In the genomic region with DNA sequence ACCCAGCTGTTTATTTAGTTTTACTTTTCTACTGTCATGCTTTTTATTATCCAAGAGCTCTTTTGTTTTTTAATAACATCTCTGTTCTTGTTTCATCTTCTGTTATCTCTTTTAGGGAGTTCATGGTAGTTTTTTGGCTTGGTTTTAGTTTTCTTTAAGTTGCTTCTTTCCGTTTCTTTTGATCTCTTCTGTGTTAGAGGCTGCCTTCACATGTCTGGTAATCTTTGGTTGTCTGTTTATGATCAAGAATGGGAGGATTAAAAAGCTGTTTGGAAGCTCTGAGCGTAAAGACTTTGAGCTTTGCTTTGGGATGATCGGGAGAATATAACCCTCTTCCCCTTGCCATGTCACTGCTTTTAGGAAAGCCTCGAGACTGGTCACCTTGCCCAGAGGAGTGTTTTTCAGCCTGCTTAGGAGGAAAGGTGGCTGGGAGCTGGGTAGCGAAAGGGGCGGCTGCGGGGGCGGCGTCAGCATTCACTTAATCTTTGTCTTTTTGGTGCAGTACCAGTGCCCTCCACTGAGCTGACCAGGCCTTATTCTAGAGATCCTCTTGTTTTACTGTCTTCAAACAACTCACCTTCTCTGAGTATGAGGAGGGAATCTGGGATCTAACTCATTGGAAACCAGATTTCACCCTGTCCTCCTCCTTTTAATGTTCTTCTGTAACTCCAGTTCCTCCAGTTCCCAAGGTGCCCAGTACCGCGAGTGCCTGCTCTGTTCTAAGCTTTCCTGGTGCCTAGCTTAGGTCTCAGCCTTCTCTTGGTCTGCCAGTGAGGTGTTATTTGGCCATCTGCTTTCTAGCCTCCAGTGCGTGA, we compare ENCODE assay signal across 7 cellular contexts. TPM values are rescaled to one million over a fixed set of nuclear protein-coding genes. Genes with fewer than 3 reads are reported as not detected.
A peak's percentile ranks its signal among the peaks of the same experiment; 100 is the strongest.
DNase-seq lines count a peak whose midpoint lies in the region; ATAC-seq and TF ChIP-seq lines count a peak whose summit lies in the region.

No MANE protein-coding gene starts in this region.

- H3K4ac ChIP-seq in H9 (ENCODE audit: low read depth, low read length) = no peak overlapping the region

- no peak overlapping the region for H3K14ac ChIP-seq in H9 (ENCODE audit: insufficient read depth, low read length)

- H2BK20ac ChIP-seq in H9 (ENCODE audit: low read depth, low read length, poor library complexity, severe bottlenecking) = no peak overlapping the region

- no peak overlapping the region for H3T11ph ChIP-seq in H9 (ENCODE audit: low read length)

- H3K27ac Mint-ChIP-seq in H9 = peak overlapping the region; percentile 30 to 85 (median 78); a peak in 5 of 7 replicates

- H4K20me1 ChIP-seq in H9 (ENCODE audit: control insufficient read depth, insufficient read depth, insufficient read length) = peaks cover 4% of the 10 kb centered on the region

- H3K4me3 Mint-ChIP-seq in H9 = no peak overlapping the region; a peak in 1 of 5 replicates

- peaks cover 12% of the 10 kb centered on the region in 2 experiments for H3K4me1 Mint-ChIP-seq in H9

- no peak overlapping the region for H3K4me2 ChIP-seq in H9 (ENCODE audit: insufficient read depth, insufficient read length, low read length)

- H3K4me1 ChIP-seq in H9 (ENCODE audit: insufficient read depth, low read length) = no peaks in the 10 kb centered on the region

- H2BK15ac ChIP-seq in H9 (ENCODE audit: low read depth, low read length) = no peak overlapping the region

- no peak overlapping the region for H3K18ac ChIP-seq in H9 (ENCODE audit: insufficient read length, low read depth, low read length)

- no peak overlapping the region for H3K27ac ChIP-seq in H9 (ENCODE audit: insufficient read length, low read depth, low read length)

- H3K79me2 ChIP-seq in H9 (ENCODE audit: insufficient read depth, low read length) = no peaks in the 10 kb centered on the region; the same call in 1 of the 2 replicates

- DNase-seq in H9 (peak; percentile 85), T-helper 2 cell (peak; percentile 36 to 73 (median 58)), amniotic stem cell (lab: John Stamatoyannopoulos, UW) (peak; percentile 35), kidney tubule cell (ENCODE audit: low spot score) (peak; percentile 46), DMS153 treated with DMSO at 0.1 percent for 48 hours (lab: John Stamatoyannopoulos, UW; ENCODE audit: unreplicated experiment) (no peak)
- peak; percentile 26 to 55 (median 45) for DNase-seq in stimulated activated CD4-positive, alpha-beta T cell treated with anti-CD3 and anti-CD28 coated beads, TNF-alpha, amount 100 ng/mL, for 1 hour (ENCODE audit: low read depth in 3 of 3, low spot score in 1 of 3)

- no peak overlapping the region for H2BK5ac ChIP-seq in H9 (ENCODE audit: insufficient read length, low read length)

- H3K27me3 Mint-ChIP-seq in H9 (ENCODE audit: low read depth) = no peaks in the 10 kb centered on the region

- H2BK120ac ChIP-seq in H9 (ENCODE audit: low read depth, low read length, poor library complexity, severe bottlenecking) = no peak overlapping the region

- no peaks in the 10 kb centered on the region for H3K27me3 ChIP-seq in H9 (ENCODE audit: insufficient read depth, low read length)

- H3K23me2 ChIP-seq in H9 (ENCODE audit: insufficient read length, low read depth, low read length, poor library complexity, severe bottlenecking) = no peaks in the 10 kb centered on the region

- H4K5ac ChIP-seq in H9 (ENCODE audit: insufficient read length, low read depth, low read length) = no peak overlapping the region

- no peak for ATAC-seq in HG02885 (IDR thresholded peaks at IDR 0.05; ENCODE audit: poor library complexity, unreplicated experiment)

- WGBS in H9 (ENCODE audit: extremely low coverage, insufficient read length, low lambda C conversion rate) = no CpG with 5 or more reads among the region's 12 CpGs

- TF ChIP-seq CTCF in H9 (conservative IDR thresholded peaks at IDR 0.05) = peak; percentile 65

- no peak overlapping the region for H2BK12ac ChIP-seq in H9 (ENCODE audit: insufficient read length, low read depth, low read length)

- peaks cover 4% of the 10 kb centered on the region for H3K79me1 ChIP-seq in H9 (ENCODE audit: insufficient read depth, low read depth, low read length, poor library complexity, severe bottlenecking)

- no peak overlapping the region for H4K91ac ChIP-seq in H9 (ENCODE audit: insufficient read length, low read depth, low read length)

- H4K8ac ChIP-seq in H9 (replicated peaks; ENCODE audit: insufficient read length, low read depth, low read length) = no peak overlapping the region

- H3K9ac ChIP-seq in H9 (ENCODE audit: extremely low read depth, insufficient read length, low read length) = no peak overlapping the region

- H2AK5ac ChIP-seq in H9 (ENCODE audit: insufficient read length, low read length) = no peak overlapping the region

- H3K36me3 Mint-ChIP-seq in H9 (ENCODE audit: insufficient read depth in 1 of 3, low read depth in 3 of 3) = peaks cover 23 to 75% (median 64%) of the 10 kb centered on the region in 3 experiments

- no peaks in the 10 kb centered on the region for H3K9me3 Mint-ChIP-seq in H9

- no peak overlapping the region for H2AFZ ChIP-seq in H9 (ENCODE audit: low read length)

- no peaks in the 10 kb centered on the region for H3K9me3 ChIP-seq in H9 (ENCODE audit: control insufficient read depth, low read depth, low read length)

- no peak overlapping the region for H3K56ac ChIP-seq in H9 (ENCODE audit: insufficient read length, low read depth, low read length)

- H3K23ac ChIP-seq in H9 (ENCODE audit: insufficient read length, low read depth, low read length) = no peak overlapping the region

RNA-seq across cellular contexts. Expression of a gene that starts 15.5 kb away (rescaled TPM):
- 34.4 and 34.5 TPM in 2 replicates for total RNA-seq in H9 (2021)

RNA-seq across cellular contexts. Expression of a gene that starts 29.0 kb away (rescaled TPM):
- total RNA-seq in H9 (2021) = 1.3 TPM in 1 of 2 replicates, not detected in the other

RNA-seq across cellular contexts. Expression of a gene that starts 57.2 kb away (rescaled TPM):
- total RNA-seq in H9 (2021) = 131 TPM in 2 replicates
